ENCODE assay signal across 26 cellular contexts in the genomic region with DNA sequence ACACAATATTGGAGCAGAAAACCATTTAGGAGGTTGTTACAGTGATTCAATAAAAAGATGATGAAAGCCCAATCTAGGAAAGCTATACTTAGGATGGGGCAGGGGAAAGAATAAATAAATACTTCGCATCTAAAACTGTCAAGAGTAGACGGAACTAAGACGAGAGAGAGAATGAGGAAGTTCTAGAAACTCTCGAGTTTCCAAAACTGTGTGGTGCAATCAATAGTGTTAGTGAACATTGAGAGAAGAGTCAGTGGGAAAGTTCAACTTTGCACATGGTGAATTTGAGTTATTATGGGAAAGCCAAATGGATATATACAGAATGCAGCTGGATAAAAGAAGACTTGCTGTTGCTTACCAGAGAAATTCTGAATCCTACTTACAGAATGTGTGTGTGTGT.
"Had no signal": no experiment of that assay in that cellular context is flagged by ENCODE, and none has a peak within 500 bp of the region (broad histone marks: within the 10 kb centered on the region; RNA-seq: fewer than 3 reads in every experiment).

No MANE protein-coding gene starts in this region.

- H3K4me3 Mint-ChIP-seq: activated B cell treated with CpG ODN at 0.5 μM for 24 hours; activated CD4-positive, alpha-beta T cell treated with anti-CD3 and anti-CD28 coated beads for 36 hours; activated T-cell treated with anti-CD3 and anti-CD28 coated beads, Interleukin-2, amount 50 U/mL, for 72 hours; mesothelial cell of epicardium; naive thymus-derived CD4-positive, alpha-beta T cell; stimulated activated memory B cell treated with anti-CD40 and anti-IgM and Interleukin-4, amounts not matched to agents 10 μg/mL and 1 μg/mL and 100 μg/mL, for 72 hours; stimulated activated naive CD8-positive, alpha-beta T cell treated with anti-CD3 and anti-CD28 coated beads, Interleukin-15, amount 100 ng/mL, for 72 hours had no signal

- H3K27ac ChIP-seq: breast epithelium, gastroesophageal sphincter, ovary, prostate gland, sigmoid colon, thyroid gland, upper lobe of left lung had no signal

- DNase-seq: activated B cell treated with CpG ODN at 0.5 μM for 24 hours; activated CD4-positive, alpha-beta T cell treated with anti-CD3 and anti-CD28 coated beads for 36 hours; activated CD4-positive, alpha-beta T cell treated with anti-CD3 and anti-CD28 coated beads, Interleukin-2, amount 50 U/mL, for 4 hours; activated naive CD4-positive, alpha-beta T cell; activated T-cell treated with anti-CD3 and anti-CD28 coated beads for 4 hours; activated T-cell treated with anti-CD3 and anti-CD28 coated beads, Interleukin-2, amount 50 U/mL, for 72 hours; central memory CD4-positive, alpha-beta T cell; hippocampal formation; kidney; left colon; naive thymus-derived CD4-positive, alpha-beta T cell; ovary; sigmoid colon; small intestine; stimulated activated CD4-positive, alpha-beta T cell treated with anti-CD3 and anti-CD28 coated beads, Interleukin-1b, Interleukin-23, amount 100 ng/mL, for 48 hours; stimulated activated CD4-positive, alpha-beta T cell treated with anti-CD3 and anti-CD28 coated beads, Interleukin-4, amount 100 ng/mL, for 4 hours; stimulated activated CD8-positive, alpha-beta memory T cell treated with anti-CD3 and anti-CD28 coated beads, Interleukin-4, amount 100 ng/mL, for 48 hours; stimulated activated naive CD8-positive, alpha-beta T cell treated with anti-CD3 and anti-CD28 coated beads, Interleukin-15, amount 100 ng/mL, for 72 hours; thyroid gland; upper lobe of left lung had no signal

- H3K27me3 Mint-ChIP-seq: activated B cell treated with CpG ODN at 0.5 μM for 24 hours; activated CD4-positive, alpha-beta T cell treated with anti-CD3 and anti-CD28 coated beads for 36 hours; naive thymus-derived CD4-positive, alpha-beta T cell; stimulated activated memory B cell treated with anti-CD40 and anti-IgM and Interleukin-4, amounts not matched to agents 10 μg/mL and 1 μg/mL and 100 μg/mL, for 72 hours; stimulated activated naive CD8-positive, alpha-beta T cell treated with anti-CD3 and anti-CD28 coated beads, Interleukin-15, amount 100 ng/mL, for 72 hours had no signal

- H3K36me3 Mint-ChIP-seq: activated naive CD4-positive, alpha-beta T cell treated with anti-CD3 and anti-CD28 coated beads, Interleukin-2, amount 50 U/mL, for 72 hours; mesothelial cell of epicardium; naive thymus-derived CD4-positive, alpha-beta T cell; stimulated activated memory B cell treated with anti-CD40 and anti-IgM and Interleukin-4, amounts not matched to agents 10 μg/mL and 1 μg/mL and 100 μg/mL, for 72 hours had no signal

- H3K27ac Mint-ChIP-seq: activated B cell treated with CpG ODN at 0.5 μM for 24 hours; activated CD4-positive, alpha-beta T cell treated with anti-CD3 and anti-CD28 coated beads for 36 hours; activated naive CD4-positive, alpha-beta T cell treated with anti-CD3 and anti-CD28 coated beads, Interleukin-2, amount 50 U/mL, for 72 hours; activated T-cell treated with anti-CD3 and anti-CD28 coated beads, Interleukin-2, amount 50 U/mL, for 72 hours; mesothelial cell of epicardium; naive thymus-derived CD4-positive, alpha-beta T cell; stimulated activated memory B cell treated with anti-CD40 and anti-IgM and Interleukin-4, amounts not matched to agents 10 μg/mL and 1 μg/mL and 100 μg/mL, for 72 hours had no signal

- H3K4me3 ChIP-seq: breast epithelium, gastroesophageal sphincter, ovary, prostate gland, sigmoid colon, thyroid gland, upper lobe of left lung had no signal

- H3K36me3 ChIP-seq: breast epithelium, gastroesophageal sphincter, ovary, prostate gland, sigmoid colon, thyroid gland, upper lobe of left lung had no signal

- H3K4me1 Mint-ChIP-seq: activated B cell treated with CpG ODN at 0.5 μM for 24 hours; activated CD4-positive, alpha-beta T cell treated with anti-CD3 and anti-CD28 coated beads for 36 hours; naive thymus-derived CD4-positive, alpha-beta T cell; stimulated activated memory B cell treated with anti-CD40 and anti-IgM and Interleukin-4, amounts not matched to agents 10 μg/mL and 1 μg/mL and 100 μg/mL, for 72 hours; stimulated activated naive CD8-positive, alpha-beta T cell treated with anti-CD3 and anti-CD28 coated beads, Interleukin-15, amount 100 ng/mL, for 72 hours had no signal

- H3K4me1 ChIP-seq: breast epithelium, gastroesophageal sphincter, prostate gland, thyroid gland had no signal

- H3K9me3 ChIP-seq: breast epithelium, gastroesophageal sphincter, ovary, prostate gland, sigmoid colon, thyroid gland, upper lobe of left lung had no signal

- H3K27me3 ChIP-seq: breast epithelium, gastroesophageal sphincter, ovary, sigmoid colon, thyroid gland, upper lobe of left lung had no signal

- H3K9me3 Mint-ChIP-seq: mesothelial cell of epicardium had no signal

- ATAC-seq: activated CD4-positive, alpha-beta T cell treated with anti-CD3 and anti-CD28 coated beads for 36 hours; activated naive CD4-positive, alpha-beta T cell treated with anti-CD3 and anti-CD28 coated beads, Interleukin-2, amount 50 U/mL, for 72 hours; activated T-cell treated with anti-CD3 and anti-CD28 coated beads, Interleukin-2, amount 50 U/mL, for 72 hours; gastroesophageal sphincter; left colon; naive thymus-derived CD4-positive, alpha-beta T cell; stimulated activated memory B cell treated with anti-CD40 and anti-IgM and Interleukin-4, amounts not matched to agents 10 μg/mL and 1 μg/mL and 100 μg/mL, for 72 hours; stimulated activated naive CD8-positive, alpha-beta T cell treated with anti-CD3 and anti-CD28 coated beads, Interleukin-15, amount 100 ng/mL, for 72 hours had no signal
